In the genomic region with DNA sequence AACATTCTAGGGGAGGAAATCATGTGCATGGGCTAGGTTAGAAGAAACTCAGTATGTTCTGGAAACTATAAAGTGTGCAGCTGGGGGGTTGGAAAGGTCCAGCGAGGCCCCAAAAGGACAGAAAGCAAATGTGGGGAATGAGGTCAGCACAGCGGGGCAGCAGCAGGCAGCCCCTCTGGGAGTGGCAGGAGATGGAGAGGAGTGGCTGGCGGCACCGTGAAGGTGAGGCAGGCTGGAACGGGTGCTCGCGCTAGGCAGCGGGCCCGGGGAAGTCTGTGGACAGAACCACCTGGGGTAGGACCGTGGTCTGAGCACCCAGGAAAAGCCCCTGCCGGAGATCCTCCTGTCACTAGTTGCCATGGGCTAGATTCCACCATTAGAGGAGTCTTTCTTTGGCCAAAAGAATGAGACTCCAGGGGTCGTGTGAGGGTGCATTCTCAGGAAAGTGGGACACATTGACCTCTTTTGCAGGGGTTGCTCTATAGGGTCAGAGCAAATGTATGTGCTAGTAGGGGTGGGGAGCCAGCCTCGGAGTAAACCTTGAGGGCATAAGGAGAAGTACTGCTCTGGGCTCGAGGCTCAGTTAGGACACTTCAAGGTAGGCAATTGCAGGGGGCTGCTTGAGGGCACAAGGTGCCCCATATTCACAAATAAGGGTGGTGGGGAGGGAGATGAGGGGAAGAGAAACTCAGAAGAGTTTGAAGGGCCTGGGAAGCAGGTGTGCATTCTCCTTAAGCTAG, we compare ENCODE assay signal across 1 cellular context.
TF ChIP-seq lines count a peak whose summit lies in the region.

No MANE protein-coding gene starts in this region.

TF ChIP-seq in HepG2, 621 proteins besides CTCF, POLR2A, EP300 and RAD21 (continues in another document):
- TF ChIP-seq MBD4 (IDR thresholded peaks at IDR 0.05; ENCODE audit: borderline replicate concordance, low read length) (no peak; the same call in 1 of the 2 replicates), THYN1 (CRISPR knock-in tag; IDR thresholded peaks at IDR 0.05; ENCODE audit: borderline replicate concordance, low read depth) (no peak), HCFC1 (IDR thresholded peaks at IDR 0.05; ENCODE audit: low read depth, low read length) (no peak), GZF1 (CRISPR knock-in tag; IDR thresholded peaks at IDR 0.05) (no peak), SMC3 (IDR thresholded peaks at IDR 0.05; ENCODE audit: low read length) (no peak), MAFF (IDR thresholded peaks at IDR 0.05; ENCODE audit: low read depth, low read length) (no peak), MEIS2 (CRISPR knock-in tag; IDR thresholded peaks at IDR 0.05) (no peak), ZNF572 (CRISPR knock-in tag; IDR thresholded peaks at IDR 0.05) (no peak), TBP (CRISPR knock-in tag; IDR thresholded peaks at IDR 0.05) (no peak), GATA4 (IDR thresholded peaks at IDR 0.05; ENCODE audit: borderline replicate concordance, low read depth) (no peak), TMF1 (CRISPR knock-in tag; IDR thresholded peaks at IDR 0.05; ENCODE audit: low read depth) (no peak), ZNF446 (CRISPR knock-in tag; IDR thresholded peaks at IDR 0.05) (no peak), CHD4 (IDR thresholded peaks at IDR 0.05; ENCODE audit: borderline replicate concordance, low read length) (peak; percentile 90), ZFP82 (CRISPR knock-in tag; IDR thresholded peaks at IDR 0.05; ENCODE audit: borderline replicate concordance) (peak; percentile 70), SRSF1 (optimal IDR thresholded peaks at IDR 0.05; ENCODE audit: low read depth, low read length) (no peak), PTBP1 (IDR thresholded peaks at IDR 0.05; ENCODE audit: low read depth, low read length, poor library complexity, severe bottlenecking) (no peak), EHMT2 (IDR thresholded peaks at IDR 0.05; ENCODE audit: borderline replicate concordance, low read depth, low read length) (no peak), PCBP2 (optimal IDR thresholded peaks at IDR 0.05; ENCODE audit: low read depth, low read length, poor library complexity, severe bottlenecking) (no peak), ZSCAN29 (CRISPR knock-in tag; conservative IDR thresholded peaks at IDR 0.05) (no peak), SOX13 (IDR thresholded peaks at IDR 0.05) (no peak), SOX13 (CRISPR knock-in tag; conservative IDR thresholded peaks at IDR 0.05 in 1 of 2, IDR thresholded peaks at IDR 0.05 in 1 of 2) (no peak), ZNF556 (CRISPR knock-in tag; IDR thresholded peaks at IDR 0.05; ENCODE audit: borderline replicate concordance) (no peak), HES4 (CRISPR knock-in tag; IDR thresholded peaks at IDR 0.05; ENCODE audit: borderline replicate concordance) (no peak), BRD4 (CRISPR knock-in tag; IDR thresholded peaks at IDR 0.05) (no peak), TBX2 (CRISPR knock-in tag; IDR thresholded peaks at IDR 0.05; ENCODE audit: borderline replicate concordance) (no peak), ZFX (CRISPR knock-in tag; IDR thresholded peaks at IDR 0.05; ENCODE audit: low read depth) (no peak), SMAD3 (CRISPR knock-in tag; IDR thresholded peaks at IDR 0.05) (no peak), NFYB (CRISPR knock-in tag; IDR thresholded peaks at IDR 0.05) (no peak), PAF1 (CRISPR knock-in tag; IDR thresholded peaks at IDR 0.05) (no peak), KDM5A (IDR thresholded peaks at IDR 0.05; ENCODE audit: borderline replicate concordance, low read length) (no peak), CBX1 (IDR thresholded peaks at IDR 0.05; ENCODE audit: low read depth) (no peak), ATAD3A (CRISPR knock-in tag; IDR thresholded peaks at IDR 0.05) (no peak)
- TF ChIP-seq, protein P1, sequence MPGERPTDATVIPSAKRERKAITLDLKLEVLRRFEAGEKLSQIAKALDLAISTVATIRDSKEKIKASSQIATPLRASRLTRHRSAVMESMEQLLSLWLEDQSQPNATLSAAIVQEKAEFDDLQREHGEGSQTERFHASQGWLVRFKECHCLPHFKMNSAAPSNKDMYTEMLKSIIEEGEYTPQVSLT (CRISPR knock-in tag; IDR thresholded peaks at IDR 0.05; ENCODE audit: borderline replicate concordance, low read depth) = no peak
- TF ChIP-seq, protein P2, sequence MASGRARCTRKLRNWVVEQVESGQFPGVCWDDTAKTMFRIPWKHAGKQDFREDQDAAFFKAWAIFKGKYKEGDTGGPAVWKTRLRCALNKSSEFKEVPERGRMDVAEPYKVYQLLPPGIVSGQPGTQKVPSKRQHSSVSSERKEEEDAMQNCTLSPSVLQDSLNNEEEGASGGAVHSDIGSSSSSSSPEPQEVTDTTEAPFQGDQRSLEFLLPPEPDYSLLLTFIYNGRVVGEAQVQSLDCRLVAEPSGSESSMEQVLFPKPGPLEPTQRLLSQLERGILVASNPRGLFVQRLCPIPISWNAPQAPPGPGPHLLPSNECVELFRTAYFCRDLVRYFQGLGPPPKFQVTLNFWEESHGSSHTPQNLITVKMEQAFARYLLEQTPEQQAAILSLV (CRISPR knock-in tag; IDR thresholded peaks at IDR 0.05; ENCODE audit: borderline replicate concordance) = no peak
- TF ChIP-seq, protein P3, sequence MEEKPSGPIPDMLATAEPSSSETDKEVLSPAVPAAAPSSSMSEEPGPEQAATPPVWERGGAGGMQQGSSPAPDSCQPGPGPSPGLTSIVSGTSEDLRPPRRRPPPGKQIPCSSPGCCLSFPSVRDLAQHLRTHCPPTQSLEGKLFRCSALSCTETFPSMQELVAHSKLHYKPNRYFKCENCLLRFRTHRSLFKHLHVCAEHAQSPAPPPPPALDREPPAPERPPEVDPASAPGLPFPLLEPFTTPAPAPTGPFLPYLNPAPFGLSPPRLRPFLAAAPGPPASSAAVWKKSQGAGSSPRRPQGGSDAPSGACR (CRISPR knock-in tag; IDR thresholded peaks at IDR 0.05) = no peak
- TF ChIP-seq, protein P4, sequence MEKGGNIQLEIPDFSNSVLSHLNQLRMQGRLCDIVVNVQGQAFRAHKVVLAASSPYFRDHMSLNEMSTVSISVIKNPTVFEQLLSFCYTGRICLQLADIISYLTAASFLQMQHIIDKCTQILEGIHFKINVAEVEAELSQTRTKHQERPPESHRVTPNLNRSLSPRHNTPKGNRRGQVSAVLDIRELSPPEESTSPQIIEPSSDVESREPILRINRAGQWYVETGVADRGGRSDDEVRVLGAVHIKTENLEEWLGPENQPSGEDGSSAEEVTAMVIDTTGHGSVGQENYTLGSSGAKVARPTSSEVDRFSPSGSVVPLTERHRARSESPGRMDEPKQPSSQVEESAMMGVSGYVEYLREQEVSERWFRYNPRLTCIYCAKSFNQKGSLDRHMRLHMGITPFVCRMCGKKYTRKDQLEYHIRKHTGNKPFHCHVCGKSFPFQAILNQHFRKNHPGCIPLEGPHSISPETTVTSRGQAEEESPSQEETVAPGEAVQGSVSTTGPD (CRISPR knock-in tag; IDR thresholded peaks at IDR 0.05) = 0 out of 2 replicates have a peak, but pooled peaks have one; percentile 59
- TF ChIP-seq, protein P5, sequence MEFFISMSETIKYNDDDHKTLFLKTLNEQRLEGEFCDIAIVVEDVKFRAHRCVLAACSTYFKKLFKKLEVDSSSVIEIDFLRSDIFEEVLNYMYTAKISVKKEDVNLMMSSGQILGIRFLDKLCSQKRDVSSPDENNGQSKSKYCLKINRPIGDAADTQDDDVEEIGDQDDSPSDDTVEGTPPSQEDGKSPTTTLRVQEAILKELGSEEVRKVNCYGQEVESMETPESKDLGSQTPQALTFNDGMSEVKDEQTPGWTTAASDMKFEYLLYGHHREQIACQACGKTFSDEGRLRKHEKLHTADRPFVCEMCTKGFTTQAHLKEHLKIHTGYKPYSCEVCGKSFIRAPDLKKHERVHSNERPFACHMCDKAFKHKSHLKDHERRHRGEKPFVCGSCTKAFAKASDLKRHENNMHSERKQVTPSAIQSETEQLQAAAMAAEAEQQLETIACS (CRISPR knock-in tag; IDR thresholded peaks at IDR 0.05) = no peak
- TF ChIP-seq, protein P6, sequence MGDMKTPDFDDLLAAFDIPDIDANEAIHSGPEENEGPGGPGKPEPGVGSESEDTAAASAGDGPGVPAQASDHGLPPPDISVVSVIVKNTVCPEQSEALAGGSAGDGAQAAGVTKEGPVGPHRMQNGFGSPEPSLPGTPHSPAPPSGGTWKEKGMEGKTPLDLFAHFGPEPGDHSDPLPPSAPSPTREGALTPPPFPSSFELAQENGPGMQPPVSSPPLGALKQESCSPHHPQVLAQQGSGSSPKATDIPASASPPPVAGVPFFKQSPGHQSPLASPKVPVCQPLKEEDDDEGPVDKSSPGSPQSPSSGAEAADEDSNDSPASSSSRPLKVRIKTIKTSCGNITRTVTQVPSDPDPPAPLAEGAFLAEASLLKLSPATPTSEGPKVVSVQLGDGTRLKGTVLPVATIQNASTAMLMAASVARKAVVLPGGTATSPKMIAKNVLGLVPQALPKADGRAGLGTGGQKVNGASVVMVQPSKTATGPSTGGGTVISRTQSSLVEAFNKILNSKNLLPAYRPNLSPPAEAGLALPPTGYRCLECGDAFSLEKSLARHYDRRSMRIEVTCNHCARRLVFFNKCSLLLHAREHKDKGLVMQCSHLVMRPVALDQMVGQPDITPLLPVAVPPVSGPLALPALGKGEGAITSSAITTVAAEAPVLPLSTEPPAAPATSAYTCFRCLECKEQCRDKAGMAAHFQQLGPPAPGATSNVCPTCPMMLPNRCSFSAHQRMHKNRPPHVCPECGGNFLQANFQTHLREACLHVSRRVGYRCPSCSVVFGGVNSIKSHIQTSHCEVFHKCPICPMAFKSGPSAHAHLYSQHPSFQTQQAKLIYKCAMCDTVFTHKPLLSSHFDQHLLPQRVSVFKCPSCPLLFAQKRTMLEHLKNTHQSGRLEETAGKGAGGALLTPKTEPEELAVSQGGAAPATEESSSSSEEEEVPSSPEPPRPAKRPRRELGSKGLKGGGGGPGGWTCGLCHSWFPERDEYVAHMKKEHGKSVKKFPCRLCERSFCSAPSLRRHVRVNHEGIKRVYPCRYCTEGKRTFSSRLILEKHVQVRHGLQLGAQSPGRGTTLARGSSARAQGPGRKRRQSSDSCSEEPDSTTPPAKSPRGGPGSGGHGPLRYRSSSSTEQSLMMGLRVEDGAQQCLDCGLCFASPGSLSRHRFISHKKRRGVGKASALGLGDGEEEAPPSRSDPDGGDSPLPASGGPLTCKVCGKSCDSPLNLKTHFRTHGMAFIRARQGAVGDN (CRISPR knock-in tag; IDR thresholded peaks at IDR 0.05) = peak; percentile 72
- TF ChIP-seq, protein P7, sequence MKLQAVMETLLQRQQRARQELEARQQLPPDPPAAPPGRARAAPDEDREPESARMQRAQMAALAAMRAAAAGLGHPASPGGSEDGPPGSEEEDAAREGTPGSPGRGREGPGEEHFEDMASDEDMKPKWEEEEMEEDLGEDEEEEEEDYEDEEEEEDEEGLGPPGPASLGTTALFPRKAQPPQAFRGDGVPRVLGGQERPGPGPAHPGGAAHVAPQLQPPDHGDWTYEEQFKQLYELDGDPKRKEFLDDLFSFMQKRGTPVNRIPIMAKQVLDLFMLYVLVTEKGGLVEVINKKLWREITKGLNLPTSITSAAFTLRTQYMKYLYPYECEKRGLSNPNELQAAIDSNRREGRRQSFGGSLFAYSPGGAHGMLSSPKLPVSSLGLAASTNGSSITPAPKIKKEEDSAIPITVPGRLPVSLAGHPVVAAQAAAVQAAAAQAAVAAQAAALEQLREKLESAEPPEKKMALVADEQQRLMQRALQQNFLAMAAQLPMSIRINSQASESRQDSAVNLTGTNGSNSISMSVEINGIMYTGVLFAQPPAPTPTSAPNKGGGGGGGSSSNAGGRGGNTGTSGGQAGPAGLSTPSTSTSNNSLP (IDR thresholded peaks at IDR 0.05; ENCODE audit: low read depth, low read length) = no peak
- TF ChIP-seq, protein P8, sequence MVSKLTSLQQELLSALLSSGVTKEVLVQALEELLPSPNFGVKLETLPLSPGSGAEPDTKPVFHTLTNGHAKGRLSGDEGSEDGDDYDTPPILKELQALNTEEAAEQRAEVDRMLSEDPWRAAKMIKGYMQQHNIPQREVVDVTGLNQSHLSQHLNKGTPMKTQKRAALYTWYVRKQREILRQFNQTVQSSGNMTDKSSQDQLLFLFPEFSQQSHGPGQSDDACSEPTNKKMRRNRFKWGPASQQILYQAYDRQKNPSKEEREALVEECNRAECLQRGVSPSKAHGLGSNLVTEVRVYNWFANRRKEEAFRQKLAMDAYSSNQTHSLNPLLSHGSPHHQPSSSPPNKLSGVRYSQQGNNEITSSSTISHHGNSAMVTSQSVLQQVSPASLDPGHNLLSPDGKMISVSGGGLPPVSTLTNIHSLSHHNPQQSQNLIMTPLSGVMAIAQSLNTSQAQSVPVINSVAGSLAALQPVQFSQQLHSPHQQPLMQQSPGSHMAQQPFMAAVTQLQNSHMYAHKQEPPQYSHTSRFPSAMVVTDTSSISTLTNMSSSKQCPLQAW (CRISPR knock-in tag; IDR thresholded peaks at IDR 0.05) = no peak
- TF ChIP-seq, protein P9, sequence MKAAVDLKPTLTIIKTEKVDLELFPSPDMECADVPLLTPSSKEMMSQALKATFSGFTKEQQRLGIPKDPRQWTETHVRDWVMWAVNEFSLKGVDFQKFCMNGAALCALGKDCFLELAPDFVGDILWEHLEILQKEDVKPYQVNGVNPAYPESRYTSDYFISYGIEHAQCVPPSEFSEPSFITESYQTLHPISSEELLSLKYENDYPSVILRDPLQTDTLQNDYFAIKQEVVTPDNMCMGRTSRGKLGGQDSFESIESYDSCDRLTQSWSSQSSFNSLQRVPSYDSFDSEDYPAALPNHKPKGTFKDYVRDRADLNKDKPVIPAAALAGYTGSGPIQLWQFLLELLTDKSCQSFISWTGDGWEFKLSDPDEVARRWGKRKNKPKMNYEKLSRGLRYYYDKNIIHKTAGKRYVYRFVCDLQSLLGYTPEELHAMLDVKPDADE (CRISPR knock-in tag; IDR thresholded peaks at IDR 0.05) = no peak
- TF ChIP-seq, protein P10, sequence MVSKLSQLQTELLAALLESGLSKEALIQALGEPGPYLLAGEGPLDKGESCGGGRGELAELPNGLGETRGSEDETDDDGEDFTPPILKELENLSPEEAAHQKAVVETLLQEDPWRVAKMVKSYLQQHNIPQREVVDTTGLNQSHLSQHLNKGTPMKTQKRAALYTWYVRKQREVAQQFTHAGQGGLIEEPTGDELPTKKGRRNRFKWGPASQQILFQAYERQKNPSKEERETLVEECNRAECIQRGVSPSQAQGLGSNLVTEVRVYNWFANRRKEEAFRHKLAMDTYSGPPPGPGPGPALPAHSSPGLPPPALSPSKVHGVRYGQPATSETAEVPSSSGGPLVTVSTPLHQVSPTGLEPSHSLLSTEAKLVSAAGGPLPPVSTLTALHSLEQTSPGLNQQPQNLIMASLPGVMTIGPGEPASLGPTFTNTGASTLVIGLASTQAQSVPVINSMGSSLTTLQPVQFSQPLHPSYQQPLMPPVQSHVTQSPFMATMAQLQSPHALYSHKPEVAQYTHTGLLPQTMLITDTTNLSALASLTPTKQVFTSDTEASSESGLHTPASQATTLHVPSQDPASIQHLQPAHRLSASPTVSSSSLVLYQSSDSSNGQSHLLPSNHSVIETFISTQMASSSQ (IDR thresholded peaks at IDR 0.05; ENCODE audit: low read depth) = no peak
- TF ChIP-seq, protein P10 (CRISPR knock-in tag; IDR thresholded peaks at IDR 0.05; ENCODE audit: borderline replicate concordance) = no peak
